Comparison of ENCODE assay signal across 1 cellular context in genomic region chr21:39690454-39690853, GRCh38.
TF ChIP-seq lines count a peak whose summit lies in the region.

No MANE protein-coding gene starts in this region.

TF ChIP-seq in WTC11, 78 proteins besides CTCF, POLR2A, EP300 and RAD21 (continued from another document):
- TF ChIP-seq, protein P1, sequence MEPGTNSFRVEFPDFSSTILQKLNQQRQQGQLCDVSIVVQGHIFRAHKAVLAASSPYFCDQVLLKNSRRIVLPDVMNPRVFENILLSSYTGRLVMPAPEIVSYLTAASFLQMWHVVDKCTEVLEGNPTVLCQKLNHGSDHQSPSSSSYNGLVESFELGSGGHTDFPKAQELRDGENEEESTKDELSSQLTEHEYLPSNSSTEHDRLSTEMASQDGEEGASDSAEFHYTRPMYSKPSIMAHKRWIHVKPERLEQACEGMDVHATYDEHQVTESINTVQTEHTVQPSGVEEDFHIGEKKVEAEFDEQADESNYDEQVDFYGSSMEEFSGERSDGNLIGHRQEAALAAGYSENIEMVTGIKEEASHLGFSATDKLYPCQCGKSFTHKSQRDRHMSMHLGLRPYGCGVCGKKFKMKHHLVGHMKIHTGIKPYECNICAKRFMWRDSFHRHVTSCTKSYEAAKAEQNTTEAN (CRISPR knock-in tag; IDR thresholded peaks at IDR 0.05) = no peak
- TF ChIP-seq SMAD3 (CRISPR knock-in tag; IDR thresholded peaks at IDR 0.05; ENCODE audit: borderline replicate concordance) (no peak), CBFB (CRISPR knock-in tag; IDR thresholded peaks at IDR 0.05; ENCODE audit: low read depth) (no peak), ZNF532 (CRISPR knock-in tag; IDR thresholded peaks at IDR 0.05; ENCODE audit: borderline replicate concordance) (no peak), HMGXB4 (CRISPR knock-in tag; IDR thresholded peaks at IDR 0.05) (no peak), ZNF281 (CRISPR knock-in tag; IDR thresholded peaks at IDR 0.05) (no peak)
- TF ChIP-seq, protein P2, sequence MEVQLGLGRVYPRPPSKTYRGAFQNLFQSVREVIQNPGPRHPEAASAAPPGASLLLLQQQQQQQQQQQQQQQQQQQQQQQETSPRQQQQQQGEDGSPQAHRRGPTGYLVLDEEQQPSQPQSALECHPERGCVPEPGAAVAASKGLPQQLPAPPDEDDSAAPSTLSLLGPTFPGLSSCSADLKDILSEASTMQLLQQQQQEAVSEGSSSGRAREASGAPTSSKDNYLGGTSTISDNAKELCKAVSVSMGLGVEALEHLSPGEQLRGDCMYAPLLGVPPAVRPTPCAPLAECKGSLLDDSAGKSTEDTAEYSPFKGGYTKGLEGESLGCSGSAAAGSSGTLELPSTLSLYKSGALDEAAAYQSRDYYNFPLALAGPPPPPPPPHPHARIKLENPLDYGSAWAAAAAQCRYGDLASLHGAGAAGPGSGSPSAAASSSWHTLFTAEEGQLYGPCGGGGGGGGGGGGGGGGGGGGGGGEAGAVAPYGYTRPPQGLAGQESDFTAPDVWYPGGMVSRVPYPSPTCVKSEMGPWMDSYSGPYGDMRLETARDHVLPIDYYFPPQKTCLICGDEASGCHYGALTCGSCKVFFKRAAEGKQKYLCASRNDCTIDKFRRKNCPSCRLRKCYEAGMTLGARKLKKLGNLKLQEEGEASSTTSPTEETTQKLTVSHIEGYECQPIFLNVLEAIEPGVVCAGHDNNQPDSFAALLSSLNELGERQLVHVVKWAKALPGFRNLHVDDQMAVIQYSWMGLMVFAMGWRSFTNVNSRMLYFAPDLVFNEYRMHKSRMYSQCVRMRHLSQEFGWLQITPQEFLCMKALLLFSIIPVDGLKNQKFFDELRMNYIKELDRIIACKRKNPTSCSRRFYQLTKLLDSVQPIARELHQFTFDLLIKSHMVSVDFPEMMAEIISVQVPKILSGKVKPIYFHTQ (CRISPR knock-in tag; IDR thresholded peaks at IDR 0.05) = no peak
